Comparison of ENCODE assay signal across 14 cellular contexts in the genomic region with DNA sequence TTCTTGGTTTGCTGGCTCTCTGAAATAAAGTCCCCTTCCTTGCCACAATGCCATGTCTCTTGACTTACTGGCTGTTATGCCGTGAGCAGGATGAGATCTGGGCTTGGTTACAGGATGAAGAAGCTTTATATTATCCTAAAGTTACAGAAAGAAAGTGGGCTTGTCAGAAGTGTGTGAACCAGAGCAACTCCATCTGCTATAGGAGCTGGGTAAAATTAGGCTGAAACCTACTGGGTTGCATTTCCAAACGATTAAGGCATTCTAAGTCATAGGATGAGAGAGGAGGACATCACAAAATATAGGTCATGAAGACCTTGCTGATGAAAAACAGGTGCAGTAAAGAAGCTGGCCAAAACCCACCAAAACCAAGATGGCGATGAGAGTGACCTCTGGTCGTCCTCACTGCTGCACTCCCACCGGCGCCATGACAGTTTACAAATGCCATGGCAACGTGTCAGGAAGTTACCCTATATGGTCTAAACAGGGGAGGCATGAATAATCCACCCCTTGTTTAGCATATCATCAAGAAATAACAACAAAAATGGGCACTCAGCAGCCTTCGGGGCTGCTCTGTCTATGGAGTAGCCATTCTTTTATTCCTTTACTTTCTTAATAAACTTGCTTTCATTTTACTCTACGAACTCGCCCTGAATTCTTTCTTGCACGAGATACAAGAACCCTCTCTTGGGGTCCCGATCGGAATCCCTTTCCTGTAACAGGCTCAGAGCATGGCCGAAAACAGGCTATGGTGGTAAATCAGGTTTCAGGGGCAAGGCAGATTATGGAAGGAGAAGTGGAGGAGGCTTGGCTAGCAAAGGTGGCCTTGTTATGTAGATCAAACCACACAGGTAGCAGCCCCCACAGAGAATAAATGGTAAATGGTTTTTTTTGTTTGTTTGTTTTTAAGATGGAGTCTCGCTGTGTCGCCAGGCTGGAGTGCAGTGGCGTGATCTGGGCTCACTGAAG.
"Had no signal": no experiment of that assay in that cellular context is flagged by ENCODE, and none has a peak within 500 bp of the region (broad histone marks: within the 10 kb centered on the region; RNA-seq: fewer than 3 reads in every experiment).

No MANE protein-coding gene starts in this region.

- H3K36me3 Mint-ChIP-seq: stimulated activated memory B cell treated with anti-CD40 and anti-IgM and Interleukin-4, amounts not matched to agents 10 μg/mL and 1 μg/mL and 100 μg/mL, for 72 hours had no signal

- H3K36me3 ChIP-seq: ascending aorta, heart left ventricle, tibial nerve, vagina had no signal

- ATAC-seq: activated CD8-positive, alpha-beta T cell treated with anti-CD3 and anti-CD28 coated beads, Interleukin-2, amount 10 ng/mL, durations not matched to agents 7 days and 5 days; activated naive CD8-positive, alpha-beta T cell treated with anti-CD3 and anti-CD28 coated beads, Interleukin-2, amount 50 U/mL, for 24 hours; heart left ventricle; right cardiac atrium; stimulated activated memory B cell treated with anti-CD40 and anti-IgM and Interleukin-4, amounts not matched to agents 10 μg/mL and 1 μg/mL and 100 μg/mL, for 72 hours had no signal

- H3K27me3 ChIP-seq: ascending aorta, tibial nerve, vagina had no signal

- DNase-seq: activated CD4-positive, alpha-beta T cell treated with anti-CD3 and anti-CD28 coated beads for 48 hours; activated CD8-positive, alpha-beta T cell treated with anti-CD3 and anti-CD28 coated beads, Interleukin-2, amount 10 ng/mL, durations not matched to agents 7 days and 5 days; activated naive CD4-positive, alpha-beta T cell treated with Interleukin-2 at 50 U/mL for 16 hours; activated naive CD8-positive, alpha-beta T cell treated with anti-CD3 and anti-CD28 coated beads, Interleukin-2, amount 50 U/mL, for 24 hours; foreskin melanocyte; heart left ventricle; midbrain; posterior cingulate gyrus; right cardiac atrium had no signal

- H3K9me3 ChIP-seq: ascending aorta, heart left ventricle, tibial nerve, vagina had no signal

- H3K4me1 ChIP-seq: ascending aorta, heart left ventricle, tibial nerve, vagina had no signal

- H3K4me1 Mint-ChIP-seq: activated naive CD8-positive, alpha-beta T cell treated with anti-CD3 and anti-CD28 coated beads, Interleukin-2, amount 50 U/mL, for 24 hours; stimulated activated memory B cell treated with anti-CD40 and anti-IgM and Interleukin-4, amounts not matched to agents 10 μg/mL and 1 μg/mL and 100 μg/mL, for 72 hours had no signal

- H3K4me3 ChIP-seq: ascending aorta, heart left ventricle, smooth muscle cell, tibial nerve, vagina had no signal

- H3K9me3 Mint-ChIP-seq: activated naive CD8-positive, alpha-beta T cell treated with anti-CD3 and anti-CD28 coated beads, Interleukin-2, amount 50 U/mL, for 24 hours had no signal

- H3K27ac Mint-ChIP-seq: activated CD8-positive, alpha-beta T cell treated with anti-CD3 and anti-CD28 coated beads, Interleukin-2, amount 10 ng/mL, durations not matched to agents 7 days and 5 days; activated naive CD8-positive, alpha-beta T cell treated with anti-CD3 and anti-CD28 coated beads, Interleukin-2, amount 50 U/mL, for 24 hours; stimulated activated memory B cell treated with anti-CD40 and anti-IgM and Interleukin-4, amounts not matched to agents 10 μg/mL and 1 μg/mL and 100 μg/mL, for 72 hours had no signal

- H3K4me3 Mint-ChIP-seq: activated CD8-positive, alpha-beta T cell treated with anti-CD3 and anti-CD28 coated beads, Interleukin-2, amount 10 ng/mL, durations not matched to agents 7 days and 5 days; activated naive CD8-positive, alpha-beta T cell treated with anti-CD3 and anti-CD28 coated beads, Interleukin-2, amount 50 U/mL, for 24 hours; stimulated activated memory B cell treated with anti-CD40 and anti-IgM and Interleukin-4, amounts not matched to agents 10 μg/mL and 1 μg/mL and 100 μg/mL, for 72 hours had no signal
